ENCODE assay signal across 8 cellular contexts in the genomic region with DNA sequence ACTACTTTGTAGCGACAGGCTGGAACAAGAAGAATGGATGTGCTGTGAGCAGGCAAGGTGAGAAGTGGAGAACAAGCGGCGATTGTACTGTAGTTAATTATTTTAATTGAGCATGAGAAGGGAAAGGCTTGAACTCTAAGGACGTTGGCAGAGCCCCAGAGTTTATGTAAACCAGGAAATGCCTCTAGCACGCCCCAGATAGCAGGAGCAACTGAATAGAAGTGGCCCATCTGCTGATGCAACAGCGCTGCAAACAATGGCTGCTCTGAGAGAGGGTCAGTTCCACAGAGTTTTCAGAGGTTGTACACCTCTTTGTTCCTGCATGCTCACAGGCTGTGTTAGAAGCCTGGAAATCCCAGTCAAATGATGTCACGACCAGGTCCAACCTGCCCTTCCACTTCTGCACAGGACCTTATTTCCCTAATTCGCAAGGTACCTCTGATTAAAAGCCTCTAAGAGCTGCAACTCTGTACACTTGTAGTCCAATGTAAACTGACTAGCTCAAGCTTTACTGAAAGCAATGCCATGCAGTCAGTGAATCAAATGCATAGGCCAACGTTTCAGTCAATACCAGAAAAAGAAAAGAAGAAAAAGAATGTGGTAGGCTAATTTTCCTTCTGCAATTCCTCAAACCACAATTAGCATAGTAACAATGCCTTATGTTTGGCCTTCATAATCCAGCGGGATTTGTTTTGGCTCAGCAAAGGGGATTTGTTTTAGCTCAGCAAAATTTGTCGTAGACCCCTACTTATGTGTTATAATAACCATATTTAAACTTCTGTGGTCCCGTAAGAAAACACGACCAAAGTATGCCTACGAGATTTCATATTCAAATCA.
DNase-seq lines count a peak whose midpoint lies in the region; ATAC-seq and TF ChIP-seq lines count a peak whose summit lies in the region.

No MANE protein-coding gene starts in this region.

- WGBS in lower leg skin, 2 donors, result 41 to 47% methylated on average over 14 of the region's 14 CpGs

- intact Hi-C loops in lower leg skin (cut with DNase I; ENCODE audit: low total_unique reads), result no loop called here

- DNase-seq in DMS79 (lab: John Stamatoyannopoulos, UW), result peak; percentile 86
- DNase-seq in NCI-H2227 treated with DMSO at 0.1 percent for 48 hours (lab: John Stamatoyannopoulos, UW), result peak; percentile 26
- DNase-seq in choroid plexus epithelial cell (ENCODE audit: low read depth), result peak; percentile 86
- peak; percentile 24 to 81 for DNase-seq in lower leg skin (ENCODE audit: low spot score in 2 of 2)
- no peak for DNase-seq in HK-2 (ENCODE audit: unreplicated experiment)
- no peak for DNase-seq in GM19240 (ENCODE audit: insufficient read length, low spot score)

- ATAC-seq in activated CD4-positive, CD25-positive, alpha-beta regulatory T cell treated with anti-CD3 and anti-CD28 coated beads, Interleukin-2, amount 50 U/mL, for 24 hours, result no peak
- no peak for ATAC-seq in HG03520 (IDR thresholded peaks at IDR 0.05; ENCODE audit: unreplicated experiment)

- TF ChIP-seq POLR2A in lower leg skin (IDR thresholded peaks at IDR 0.05), result no peak

- H3K4me3 ChIP-seq in choroid plexus epithelial cell (ENCODE audit: low read depth, low read length) (no peak overlapping the region), lower leg skin (ENCODE audit: low read depth, poor library complexity, severe bottlenecking) (no peak overlapping the region)

- no peak for TF ChIP-seq CTCF in choroid plexus epithelial cell (conservative IDR thresholded peaks at IDR 0.05; ENCODE audit: low read depth, low read length)
- TF ChIP-seq CTCF in lower leg skin (IDR thresholded peaks at IDR 0.05), result no peak

Comparison
In these comparisons a context has a peak if more than half of its experiments do, and no peak if none do; other contexts are left out.
1. DNase-seq: peak in DMS79 (single experiment), NCI-H2227 treated with DMSO at 0.1 percent for 48 hours (single experiment), choroid plexus epithelial cell (single experiment) and lower leg skin (2 of 2); none in HK-2 (single experiment) and GM19240 (single experiment).